In genomic region chrX:27750298-27750697, GRCh38 we compare ENCODE assay signal across 7 cellular contexts. TPM values are rescaled to one million over a fixed set of nuclear protein-coding genes. Genes with fewer than 3 reads are reported as not detected.
"Had no signal": no experiment of that assay in that cellular context is flagged by ENCODE, and none has a peak within 500 bp of the region (broad histone marks: within the 10 kb centered on the region; RNA-seq: fewer than 3 reads in every experiment).

No MANE protein-coding gene starts in this region.

RNA-seq across cellular contexts. Expression of gene MAGEB10, which starts 57.5 kb away (rescaled TPM):
- total RNA-seq: GM23248, H4, H7, HepG2, HFFc6, HT1080 had no signal
- polyA plus RNA-seq: GM23248, HepG2, IgD-negative memory B cell had no signal
